ENCODE assay signal across 26 cellular contexts in genomic region chr6:134223761-134224445, GRCh38.
A peak's percentile ranks its signal among the peaks of the same experiment; 100 is the strongest.
DNase-seq lines count a peak whose midpoint lies in the region; ATAC-seq and TF ChIP-seq lines count a peak whose summit lies in the region.
"Had no signal": no experiment of that assay in that cellular context is flagged by ENCODE, and none has a peak within 500 bp of the region (broad histone marks: within the 10 kb centered on the region; RNA-seq: fewer than 3 reads in every experiment).

No MANE protein-coding gene starts in this region.

- H3K36me3 ChIP-seq in SK-N-SH (replicated peaks in 1 of 2; ENCODE audit: control insufficient read depth in 1 of 2, insufficient read depth in 2 of 2, low read length in 1 of 2) (no peaks in the 10 kb centered on the region), fibroblast of lung (ENCODE audit: control insufficient read depth, insufficient read depth, low read length) (no peaks in the 10 kb centered on the region), right atrium auricular region (no peaks in the 10 kb centered on the region)
- H3K36me3 ChIP-seq: HAP-1, lower lobe of right lung had no signal

- TF ChIP-seq CTCF in SK-N-SH (IDR thresholded peaks at IDR 0.05) (no peak), fibroblast of lung (conservative IDR thresholded peaks at IDR 0.05 in 1 of 2, IDR thresholded peaks at IDR 0.05 in 1 of 2; ENCODE audit: low read depth in 1 of 2, low read length in 2 of 2) (no peak), right atrium auricular region (IDR thresholded peaks at IDR 0.05) (no peak)

- H3K79me2 ChIP-seq in SK-N-SH (ENCODE audit: insufficient read depth), result no peaks in the 10 kb centered on the region
- H3K79me2 ChIP-seq in fibroblast of lung (ENCODE audit: control insufficient read depth, insufficient read depth, low read length), result no peaks in the 10 kb centered on the region

- CTCF ChIA-PET in SK-N-SH (lab: Yijun Ruan, JAX), result no interaction called here

- no peak overlapping the region for H3K4me3 ChIP-seq in SK-N-SH (ENCODE audit: low read depth in 2 of 2, low read length in 1 of 2)
- no peak overlapping the region for H3K4me3 ChIP-seq in fibroblast of lung (replicated peaks in 1 of 4; ENCODE audit: control extremely low read depth in 1 of 4, insufficient read depth in 1 of 4, low read depth in 3 of 4, low read length in 4 of 4)
- H3K4me3 ChIP-seq in right atrium auricular region, result no peak overlapping the region
- H3K4me3 ChIP-seq: BLaER1 treated with 17β-estradiol and CSF1 and Interleukin-3, amounts not matched to agents 10 nM and 100 nM; HAP-1; lower lobe of right lung; SK-N-MC had no signal

- WGBS in SK-N-SH (ENCODE audit: low lambda C conversion rate), result 73% methylated on average over 4 of the region's 4 CpGs

- H3K9ac ChIP-seq in SK-N-SH (no peak overlapping the region), fibroblast of lung (ENCODE audit: insufficient read depth, low read length) (no peak overlapping the region)
- H3K9ac ChIP-seq: BLaER1 treated with 17β-estradiol and CSF1 and Interleukin-3, amounts not matched to agents 10 nM and 100 nM had no signal

- H3K9me3 ChIP-seq in SK-N-SH (no peaks in the 10 kb centered on the region), fibroblast of lung (ENCODE audit: control insufficient read depth, insufficient read depth, low read depth, low read length) (no peaks in the 10 kb centered on the region), right atrium auricular region (no peaks in the 10 kb centered on the region)
- H3K9me3 ChIP-seq: HAP-1, lower lobe of right lung had no signal

- TF ChIP-seq RAD21 in SK-N-SH (IDR thresholded peaks at IDR 0.05; ENCODE audit: low read length), result no peak

- H3K4me2 ChIP-seq in SK-N-SH, result no peak overlapping the region
- no peak overlapping the region for H3K4me2 ChIP-seq in fibroblast of lung (ENCODE audit: extremely low read depth, insufficient read depth, low read length)
- H3K4me2 ChIP-seq: BLaER1 treated with 17β-estradiol and CSF1 and Interleukin-3, amounts not matched to agents 10 nM and 100 nM had no signal

- H3K4me1 ChIP-seq in SK-N-SH (ENCODE audit: control insufficient read depth in 1 of 2, insufficient read depth in 2 of 2, low read depth in 1 of 2, low read length in 1 of 2), result no peaks in the 10 kb centered on the region
- H3K4me1 ChIP-seq in fibroblast of lung (ENCODE audit: control insufficient read depth, extremely low read depth, insufficient read depth, low read length), result no peaks in the 10 kb centered on the region
- H3K4me1 ChIP-seq in right atrium auricular region, result no peaks in the 10 kb centered on the region
- H3K4me1 ChIP-seq: HAP-1, lower lobe of right lung had no signal

- DNase-seq in AG08395 (ENCODE audit: low spot score), result peak; percentile 9
- no peak for DNase-seq in SK-N-SH
- peak; percentile 19 to 55 for DNase-seq in fibroblast of lung (ENCODE audit: low read depth in 2 of 2)
- peak; percentile 35 for DNase-seq in left kidney (ENCODE audit: low read depth, low spot score)
- no peak for DNase-seq in iPS-NIHi11 (ENCODE audit: low spot score)
- DNase-seq in right atrium auricular region (ENCODE audit: low spot score), result no peak
- no peak for DNase-seq in DMS153 (lab: John Stamatoyannopoulos, UW)
- DNase-seq: activated CD4-positive, alpha-beta T cell treated with anti-CD3 and anti-CD28 coated beads, Interleukin-2, amount 10 ng/mL, durations not matched to agents 24 days and 14 days; activated CD8-positive, alpha-beta memory T cell treated with anti-CD3 and anti-CD28 coated beads, Interleukin-2, amount 10 ng/mL, durations not matched to agents 7 days and 5 days; activated naive CD4-positive, alpha-beta T cell treated with anti-CD3 and anti-CD28 coated beads, Interleukin-2, amount 10 ng/mL, durations not matched to agents 7 days and 5 days; activated T-cell treated with anti-CD3 and anti-CD28 coated beads, Interleukin-2, amount 50 U/mL, for 72 hours; anterior cingulate cortex; Calu3; caudate nucleus; hypothalamus; lower lobe of right lung; NCI-H1092 treated with DMSO at 0.1 percent for 48 hours; NCI-H2029; NCI-H226; posterior cingulate gyrus had no signal

- H2AFZ ChIP-seq in SK-N-SH (ENCODE audit: low read depth) (no peak overlapping the region), fibroblast of lung (ENCODE audit: low read length) (no peak overlapping the region)

- H3K27ac ChIP-seq in SK-N-SH (ENCODE audit: low read depth in 2 of 2, low read length in 1 of 2), result no peak overlapping the region
- no peak overlapping the region for H3K27ac ChIP-seq in fibroblast of lung (ENCODE audit: insufficient read depth, low read length)
- H3K27ac ChIP-seq in right atrium auricular region, result no peak overlapping the region
- H3K27ac ChIP-seq: BLaER1 treated with 17β-estradiol and CSF1 and Interleukin-3, amounts not matched to agents 10 nM and 100 nM; lower lobe of right lung; RWPE1; SK-N-MC; VCaP had no signal

- TF ChIP-seq EP300 in SK-N-SH (IDR thresholded peaks at IDR 0.05; ENCODE audit: borderline replicate concordance in 1 of 2, low read depth in 1 of 2, low read length in 1 of 2), result no peak

- no peaks in the 10 kb centered on the region for H3K9me2 ChIP-seq in SK-N-SH

- no peaks in the 10 kb centered on the region for H3F3A ChIP-seq in SK-N-SH (replicated peaks; ENCODE audit: insufficient read depth)

- H3K27me3 ChIP-seq in SK-N-SH (ENCODE audit: insufficient read depth) (no peaks in the 10 kb centered on the region), fibroblast of lung (ENCODE audit: control insufficient read depth, insufficient read depth, low read length) (no peaks in the 10 kb centered on the region), right atrium auricular region (no peaks in the 10 kb centered on the region)
- H3K27me3 ChIP-seq: BLaER1 treated with 17β-estradiol and CSF1 and Interleukin-3, amounts not matched to agents 10 nM and 100 nM had no signal

- POLR2A ChIA-PET in SK-N-SH (lab: Yijun Ruan, JAX), result no interaction called here

- no peaks in the 10 kb centered on the region for H4K20me1 ChIP-seq in SK-N-SH (ENCODE audit: insufficient read depth)
- no peaks in the 10 kb centered on the region for H4K20me1 ChIP-seq in fibroblast of lung (ENCODE audit: control insufficient read depth, extremely low read depth, insufficient read depth, low read length)
- H4K20me1 ChIP-seq: BLaER1 treated with 17β-estradiol and CSF1 and Interleukin-3, amounts not matched to agents 10 nM and 100 nM had no signal

- no peak for ATAC-seq in HG03521 (IDR thresholded peaks at IDR 0.05; ENCODE audit: unreplicated experiment)
- ATAC-seq: activated CD8-positive, alpha-beta memory T cell treated with anti-CD3 and anti-CD28 coated beads, Interleukin-2, amount 10 ng/mL, durations not matched to agents 7 days and 5 days; activated T-cell treated with anti-CD3 and anti-CD28 coated beads, Interleukin-2, amount 50 U/mL, for 72 hours; lower lobe of right lung had no signal

TF ChIP-seq in SK-N-SH, 30 proteins besides CTCF, POLR2A, EP300 and RAD21:
- TF ChIP-seq JUND (IDR thresholded peaks at IDR 0.05) (no peak), RCOR1 (IDR thresholded peaks at IDR 0.05; ENCODE audit: low read length) (no peak), TCF12 (IDR thresholded peaks at IDR 0.05) (0 out of 2 replicates have a peak, but pooled peaks have one; percentile 17)

Comparison
In these comparisons a context has a peak if more than half of its experiments do, and no peak if none do; other contexts are left out.
1. DNase-seq: peak in AG08395 (single experiment), fibroblast of lung (2 of 2) and left kidney (single experiment); none in SK-N-SH (single experiment), iPS-NIHi11 (single experiment), right atrium auricular region (single experiment) and DMS153 (single experiment).